8 cellular contexts compared by ENCODE assay signal in the genomic region with DNA sequence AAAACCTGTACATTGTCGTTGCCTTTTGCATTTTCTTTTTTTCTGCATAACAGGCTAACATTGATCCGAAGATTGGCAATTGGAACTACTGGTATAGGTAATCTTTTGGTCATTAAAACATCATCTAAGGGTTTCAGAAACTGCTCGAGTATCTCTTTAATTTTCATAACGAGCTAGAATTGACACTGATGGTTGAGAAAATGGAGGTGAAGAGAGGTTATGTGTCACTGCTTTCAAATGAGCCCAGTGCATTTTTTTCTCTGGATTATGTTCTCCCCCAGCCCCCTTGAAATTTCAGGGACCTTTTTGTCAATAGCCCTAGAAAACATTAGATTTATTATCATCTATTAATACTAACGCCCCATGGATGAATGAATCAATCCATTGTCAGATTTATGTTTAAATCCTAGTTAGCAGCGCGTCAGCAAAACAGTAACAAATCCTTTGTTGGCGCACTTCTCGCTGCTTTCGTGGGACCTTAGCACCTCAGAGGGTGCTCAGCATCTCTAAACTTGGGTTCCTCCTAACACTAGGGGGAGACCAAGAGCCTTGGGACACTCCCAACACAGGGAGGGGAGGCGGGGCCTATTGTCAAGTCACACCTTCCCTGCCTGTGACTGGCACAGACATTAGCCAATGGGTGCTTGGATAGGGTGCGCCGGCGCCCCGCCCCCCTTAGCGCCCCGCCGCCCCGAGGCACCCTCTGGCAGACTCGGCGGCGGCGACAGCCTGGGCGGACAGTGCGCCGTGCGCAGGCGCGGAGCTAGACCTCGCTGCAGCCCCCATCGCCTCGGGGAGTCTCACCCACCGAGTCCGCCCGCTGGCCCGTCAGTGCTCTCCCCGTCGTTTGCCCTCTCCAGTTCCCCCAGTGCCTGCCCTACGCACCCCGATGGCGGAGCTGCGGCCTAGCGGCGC. TPM values are rescaled to one million over a fixed set of nuclear protein-coding genes. Genes with fewer than 3 reads are reported as not detected.
DNase-seq lines count a peak whose midpoint lies in the region; TF ChIP-seq lines count a peak whose summit lies in the region.

Gene SUFU (plus strand): TSS at position 709 of the 915 bp plus-strand sequence. CDS start 181 bp downstream, at position 890.

- H3K4me3 ChIP-seq in LNCaP clone FGC (ENCODE audit: low read depth, low read length), result peak within 1 kb of the TSS; percentile 83
- peak within 1 kb of the TSS; percentile 96 for H3K4me3 ChIP-seq in fibroblast of the aortic adventitia (ENCODE audit: low read depth, low read length)

- H3K36me3 Mint-ChIP-seq in activated T-helper 2 cell treated with anti-CD3 and anti-CD28 coated beads, Interferon-gamma antibody, Interleukin-2, Interleukin-4, amounts not matched to agents 10 μg/mL and 5 μg/mL and 100 μg/mL, durations not matched to agents 14 hours and 24 hours and 36 hours (ENCODE audit: low read depth), result peaks cover 21% of the 10 kb centered on the region
- peaks cover 16% of the 10 kb centered on the region for H3K36me3 Mint-ChIP-seq in nephron (ENCODE audit: low read depth)
- no peaks in the 10 kb centered on the region for H3K36me3 Mint-ChIP-seq in stimulated activated naive CD8-positive, alpha-beta T cell treated with anti-CD3 and anti-CD28 coated beads, Interleukin-15, Interleukin-2, amounts not matched to agents 100 ng/mL and 50 ng/mL, for 24 hours (ENCODE audit: low read depth)

- H3K27ac Mint-ChIP-seq in activated T-helper 2 cell treated with anti-CD3 and anti-CD28 coated beads, Interferon-gamma antibody, Interleukin-2, Interleukin-4, amounts not matched to agents 10 μg/mL and 5 μg/mL and 100 μg/mL, durations not matched to agents 14 hours and 24 hours and 36 hours, result peak within 1 kb of the TSS; percentile 77
- H3K27ac Mint-ChIP-seq in nephron, result peak within 1 kb of the TSS in 2 of 3 experiments; percentile 79 to 94
- H3K27ac Mint-ChIP-seq in stimulated activated naive CD8-positive, alpha-beta T cell treated with anti-CD3 and anti-CD28 coated beads, Interleukin-15, Interleukin-2, amounts not matched to agents 100 ng/mL and 50 ng/mL, for 24 hours, result peak within 1 kb of the TSS; percentile 76

- H3K36me3 ChIP-seq in ES-I3 (ENCODE audit: insufficient read depth, low read length), result no peaks in the 10 kb centered on the region

- H3K4me1 ChIP-seq in ES-I3 (ENCODE audit: insufficient read depth, low read length), result no peaks in the 10 kb centered on the region

- CTCF ChIA-PET in RWPE1 (lab: Yijun Ruan, JAX), result interaction anchor here (0.6 to 1.9 kb wide), 16 partner anchors 14 to 277 kb away, joined by 3 to 16 read pairs (median 4); partner anchors contain the start of gene C10orf95

- no peaks in the 10 kb centered on the region for H3K9me3 ChIP-seq in ES-I3 (ENCODE audit: control insufficient read depth, insufficient read depth, low read length)

- no peaks in the 10 kb centered on the region for H3K9me3 Mint-ChIP-seq in activated T-helper 2 cell treated with anti-CD3 and anti-CD28 coated beads, Interferon-gamma antibody, Interleukin-2, Interleukin-4, amounts not matched to agents 10 μg/mL and 5 μg/mL and 100 μg/mL, durations not matched to agents 14 hours and 24 hours and 36 hours
- no peaks in the 10 kb centered on the region for H3K9me3 Mint-ChIP-seq in nephron
- H3K9me3 Mint-ChIP-seq in stimulated activated naive CD8-positive, alpha-beta T cell treated with anti-CD3 and anti-CD28 coated beads, Interleukin-15, Interleukin-2, amounts not matched to agents 100 ng/mL and 50 ng/mL, for 24 hours, result no peaks in the 10 kb centered on the region

- peak within 1 kb of the TSS; percentile 85 for H3K27ac ChIP-seq in RWPE1

- peaks cover 22% of the 10 kb centered on the region for H3K4me1 Mint-ChIP-seq in activated T-helper 2 cell treated with anti-CD3 and anti-CD28 coated beads, Interferon-gamma antibody, Interleukin-2, Interleukin-4, amounts not matched to agents 10 μg/mL and 5 μg/mL and 100 μg/mL, durations not matched to agents 14 hours and 24 hours and 36 hours (ENCODE audit: low read depth)
- peaks cover 39% of the 10 kb centered on the region for H3K4me1 Mint-ChIP-seq in nephron
- H3K4me1 Mint-ChIP-seq in stimulated activated naive CD8-positive, alpha-beta T cell treated with anti-CD3 and anti-CD28 coated beads, Interleukin-15, Interleukin-2, amounts not matched to agents 100 ng/mL and 50 ng/mL, for 24 hours (ENCODE audit: low read depth), result peaks cover 35% of the 10 kb centered on the region

- H3K27me3 Mint-ChIP-seq in activated T-helper 2 cell treated with anti-CD3 and anti-CD28 coated beads, Interferon-gamma antibody, Interleukin-2, Interleukin-4, amounts not matched to agents 10 μg/mL and 5 μg/mL and 100 μg/mL, durations not matched to agents 14 hours and 24 hours and 36 hours (ENCODE audit: low read depth), result no peaks in the 10 kb centered on the region
- no peaks in the 10 kb centered on the region for H3K27me3 Mint-ChIP-seq in nephron (ENCODE audit: low read depth)
- no peaks in the 10 kb centered on the region for H3K27me3 Mint-ChIP-seq in stimulated activated naive CD8-positive, alpha-beta T cell treated with anti-CD3 and anti-CD28 coated beads, Interleukin-15, Interleukin-2, amounts not matched to agents 100 ng/mL and 50 ng/mL, for 24 hours

- intact Hi-C loops in activated T-helper 2 cell treated with anti-CD3 and anti-CD28 coated beads, Interferon-gamma antibody, Interleukin-2, Interleukin-4, amounts not matched to agents 10 μg/mL and 5 μg/mL and 100 μg/mL, durations not matched to agents 14 hours and 24 hours and 36 hours (cut with micrococcal nuclease), result loop anchor here (1.0 to 2.0 kb wide), 9 partner anchors 43 to 263 kb away; partner anchors contain the start of genes ARL3, CUEDC2, FBXL15 and PITX3

- DNase-seq in H4 (ENCODE audit: low spot score) (peak; percentile 97), LNCaP clone FGC (ENCODE audit: low read depth) (peak; percentile 94), RWPE1 (ENCODE audit: low spot score) (peak; percentile 100), fibroblast of the aortic adventitia (ENCODE audit: low read depth) (peak; percentile 99)
- DNase-seq in activated T-helper 2 cell treated with anti-CD3 and anti-CD28 coated beads, Interferon-gamma antibody, Interleukin-2, Interleukin-4, amounts not matched to agents 10 μg/mL and 5 μg/mL and 100 μg/mL, durations not matched to agents 14 hours and 24 hours and 36 hours (ENCODE audit: low spot score), result peak; percentile 95

- H3K9ac ChIP-seq in ES-I3 (ENCODE audit: low read depth, low read length), result peak within 1 kb of the TSS; percentile 81; the same call in 1 of the 2 replicates

- POLR2A ChIA-PET in RWPE1 (lab: Yijun Ruan, JAX; ENCODE audit: low non-redundant PET), result interaction anchor here (0.6 kb wide), 1 partner anchor 80 kb away, joined by 4 read pairs; no protein-coding TSS in a partner anchor

- TF ChIP-seq CTCF in LNCaP clone FGC (IDR thresholded peaks at IDR 0.05; ENCODE audit: control insufficient read depth, extremely low read depth, insufficient read depth), result peak; percentile 84
- peak; percentile 91 for TF ChIP-seq CTCF in RWPE1 (conservative IDR thresholded peaks at IDR 0.05; ENCODE audit: low read depth)
- TF ChIP-seq CTCF in fibroblast of the aortic adventitia (IDR thresholded peaks at IDR 0.05; ENCODE audit: insufficient read depth, low read length), result peak; percentile 97
- peak; percentile 83 to 94 (median 93) for TF ChIP-seq CTCF in nephron (IDR thresholded peaks at IDR 0.05; ENCODE audit: unreplicated experiment in 3 of 3)

- H3K4me3 Mint-ChIP-seq in activated T-helper 2 cell treated with anti-CD3 and anti-CD28 coated beads, Interferon-gamma antibody, Interleukin-2, Interleukin-4, amounts not matched to agents 10 μg/mL and 5 μg/mL and 100 μg/mL, durations not matched to agents 14 hours and 24 hours and 36 hours (ENCODE audit: low read depth), result no peak within 1 kb of the TSS
- H3K4me3 Mint-ChIP-seq in nephron, result no peak within 1 kb of the TSS
- H3K4me3 Mint-ChIP-seq in stimulated activated naive CD8-positive, alpha-beta T cell treated with anti-CD3 and anti-CD28 coated beads, Interleukin-15, Interleukin-2, amounts not matched to agents 100 ng/mL and 50 ng/mL, for 24 hours, result no peak within 1 kb of the TSS

RNA-seq across cellular contexts. Expression of gene SUFU, which starts in this region (rescaled TPM):
- total RNA-seq in H4 (2014; rRNA removed; shearing (Covaris generic)), result 1.7 and 2.8 TPM in 2 replicates
- total RNA-seq in activated T-helper 2 cell treated with anti-CD3 and anti-CD28 coated beads, Interferon-gamma antibody, Interleukin-2, Interleukin-4, amounts not matched to agents 10 μg/mL and 5 μg/mL and 100 μg/mL, durations not matched to agents 14 hours and 24 hours and 36 hours, result 11.1 and 12.4 TPM in 2 replicates
- 3.3 and 4.8 TPM in 2 replicates for total RNA-seq in fibroblast of the aortic adventitia (ENCODE audit: low replicate concordance)

Comparison
In these comparisons a context has a peak if more than half of its experiments do, and no peak if none do; other contexts are left out.
1. Peak in every context shown above with its lines: DNase-seq, H3K4me3 ChIP-seq and H3K27ac ChIP-seq.